In genomic region chr5:141914154-141914743, GRCh38 we compare ENCODE assay signal across 1 cellular context.
TF ChIP-seq lines count a peak whose summit lies in the region.

No MANE protein-coding gene starts in this region.

TF ChIP-seq in WTC11, 78 proteins besides CTCF, POLR2A, EP300 and RAD21 (continued from another document and continues in another):
- TF ChIP-seq PRDM15 (CRISPR knock-in tag; IDR thresholded peaks at IDR 0.05) (no peak; the same call in 1 of the 2 replicates), RORB (CRISPR knock-in tag; IDR thresholded peaks at IDR 0.05) (no peak), SMAD3 (CRISPR knock-in tag; IDR thresholded peaks at IDR 0.05; ENCODE audit: borderline replicate concordance) (no peak), NR1H2 (CRISPR knock-in tag; IDR thresholded peaks at IDR 0.05) (no peak), NFYB (CRISPR knock-in tag; conservative IDR thresholded peaks at IDR 0.05; ENCODE audit: low read depth) (no peak), ZNF532 (CRISPR knock-in tag; IDR thresholded peaks at IDR 0.05; ENCODE audit: borderline replicate concordance) (no peak), IRF2 (CRISPR knock-in tag; IDR thresholded peaks at IDR 0.05; ENCODE audit: borderline replicate concordance, low read depth) (no peak), CBFB (CRISPR knock-in tag; IDR thresholded peaks at IDR 0.05; ENCODE audit: low read depth) (no peak), OVOL2 (CRISPR knock-in tag; IDR thresholded peaks at IDR 0.05; ENCODE audit: borderline replicate concordance) (no peak), ZNF138 (CRISPR knock-in tag; conservative IDR thresholded peaks at IDR 0.05) (no peak), RELA (CRISPR knock-in tag; IDR thresholded peaks at IDR 0.05; ENCODE audit: borderline replicate concordance) (no peak), FOXP4 (CRISPR knock-in tag; IDR thresholded peaks at IDR 0.05) (no peak), CREB1 (CRISPR knock-in tag; IDR thresholded peaks at IDR 0.05) (0 out of 2 replicates have a peak, but pooled peaks have one; percentile 17), IRF1 (CRISPR knock-in tag; IDR thresholded peaks at IDR 0.05) (no peak), FOXK1 (CRISPR knock-in tag; IDR thresholded peaks at IDR 0.05) (0 out of 2 replicates have a peak, but pooled peaks have one; percentile 48), ZNF121 (CRISPR knock-in tag; IDR thresholded peaks at IDR 0.05) (no peak), GTF2I (CRISPR knock-in tag; conservative IDR thresholded peaks at IDR 0.05) (no peak), ATF1 (CRISPR knock-in tag; IDR thresholded peaks at IDR 0.05) (peak; percentile 83; the same call in 1 of the 2 replicates), ZNF219 (CRISPR knock-in tag; IDR thresholded peaks at IDR 0.05; ENCODE audit: borderline replicate concordance) (no peak), NFE2L1 (CRISPR knock-in tag; IDR thresholded peaks at IDR 0.05) (no peak), ZNF396 (CRISPR knock-in tag; IDR thresholded peaks at IDR 0.05; ENCODE audit: borderline replicate concordance) (no peak), JAZF1 (CRISPR knock-in tag; IDR thresholded peaks at IDR 0.05) (no peak), TCF7 (CRISPR knock-in tag; IDR thresholded peaks at IDR 0.05; ENCODE audit: low read depth) (no peak), ZNF512 (CRISPR knock-in tag; IDR thresholded peaks at IDR 0.05; ENCODE audit: borderline replicate concordance) (no peak), AR (CRISPR knock-in tag; IDR thresholded peaks at IDR 0.05) (no peak), MAX (CRISPR knock-in tag; IDR thresholded peaks at IDR 0.05) (peak; percentile 92), ZSCAN18 (CRISPR knock-in tag; IDR thresholded peaks at IDR 0.05) (no peak)
- TF ChIP-seq, protein P1, sequence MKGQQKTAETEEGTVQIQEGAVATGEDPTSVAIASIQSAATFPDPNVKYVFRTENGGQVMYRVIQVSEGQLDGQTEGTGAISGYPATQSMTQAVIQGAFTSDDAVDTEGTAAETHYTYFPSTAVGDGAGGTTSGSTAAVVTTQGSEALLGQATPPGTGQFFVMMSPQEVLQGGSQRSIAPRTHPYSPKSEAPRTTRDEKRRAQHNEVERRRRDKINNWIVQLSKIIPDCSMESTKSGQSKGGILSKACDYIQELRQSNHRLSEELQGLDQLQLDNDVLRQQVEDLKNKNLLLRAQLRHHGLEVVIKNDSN (CRISPR knock-in tag; IDR thresholded peaks at IDR 0.05): peak; percentile 94
- TF ChIP-seq, protein P2, sequence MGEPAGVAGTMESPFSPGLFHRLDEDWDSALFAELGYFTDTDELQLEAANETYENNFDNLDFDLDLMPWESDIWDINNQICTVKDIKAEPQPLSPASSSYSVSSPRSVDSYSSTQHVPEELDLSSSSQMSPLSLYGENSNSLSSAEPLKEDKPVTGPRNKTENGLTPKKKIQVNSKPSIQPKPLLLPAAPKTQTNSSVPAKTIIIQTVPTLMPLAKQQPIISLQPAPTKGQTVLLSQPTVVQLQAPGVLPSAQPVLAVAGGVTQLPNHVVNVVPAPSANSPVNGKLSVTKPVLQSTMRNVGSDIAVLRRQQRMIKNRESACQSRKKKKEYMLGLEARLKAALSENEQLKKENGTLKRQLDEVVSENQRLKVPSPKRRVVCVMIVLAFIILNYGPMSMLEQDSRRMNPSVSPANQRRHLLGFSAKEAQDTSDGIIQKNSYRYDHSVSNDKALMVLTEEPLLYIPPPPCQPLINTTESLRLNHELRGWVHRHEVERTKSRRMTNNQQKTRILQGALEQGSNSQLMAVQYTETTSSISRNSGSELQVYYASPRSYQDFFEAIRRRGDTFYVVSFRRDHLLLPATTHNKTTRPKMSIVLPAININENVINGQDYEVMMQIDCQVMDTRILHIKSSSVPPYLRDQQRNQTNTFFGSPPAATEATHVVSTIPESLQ (CRISPR knock-in tag; IDR thresholded peaks at IDR 0.05): no peak
- TF ChIP-seq, protein P3, sequence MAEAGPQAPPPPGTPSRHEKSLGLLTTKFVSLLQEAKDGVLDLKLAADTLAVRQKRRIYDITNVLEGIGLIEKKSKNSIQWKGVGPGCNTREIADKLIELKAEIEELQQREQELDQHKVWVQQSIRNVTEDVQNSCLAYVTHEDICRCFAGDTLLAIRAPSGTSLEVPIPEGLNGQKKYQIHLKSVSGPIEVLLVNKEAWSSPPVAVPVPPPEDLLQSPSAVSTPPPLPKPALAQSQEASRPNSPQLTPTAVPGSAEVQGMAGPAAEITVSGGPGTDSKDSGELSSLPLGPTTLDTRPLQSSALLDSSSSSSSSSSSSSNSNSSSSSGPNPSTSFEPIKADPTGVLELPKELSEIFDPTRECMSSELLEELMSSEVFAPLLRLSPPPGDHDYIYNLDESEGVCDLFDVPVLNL (CRISPR knock-in tag; IDR thresholded peaks at IDR 0.05; ENCODE audit: borderline replicate concordance, low read depth): no peak
- TF ChIP-seq, protein P4, sequence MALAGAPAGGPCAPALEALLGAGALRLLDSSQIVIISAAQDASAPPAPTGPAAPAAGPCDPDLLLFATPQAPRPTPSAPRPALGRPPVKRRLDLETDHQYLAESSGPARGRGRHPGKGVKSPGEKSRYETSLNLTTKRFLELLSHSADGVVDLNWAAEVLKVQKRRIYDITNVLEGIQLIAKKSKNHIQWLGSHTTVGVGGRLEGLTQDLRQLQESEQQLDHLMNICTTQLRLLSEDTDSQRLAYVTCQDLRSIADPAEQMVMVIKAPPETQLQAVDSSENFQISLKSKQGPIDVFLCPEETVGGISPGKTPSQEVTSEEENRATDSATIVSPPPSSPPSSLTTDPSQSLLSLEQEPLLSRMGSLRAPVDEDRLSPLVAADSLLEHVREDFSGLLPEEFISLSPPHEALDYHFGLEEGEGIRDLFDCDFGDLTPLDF (CRISPR knock-in tag; IDR thresholded peaks at IDR 0.05): no peak
